9 cellular contexts compared by ENCODE assay signal in genomic region chr6:105900120-105900937, GRCh38.
DNase-seq lines count a peak whose midpoint lies in the region; TF ChIP-seq lines count a peak whose summit lies in the region.
"Had no signal": no experiment of that assay in that cellular context is flagged by ENCODE, and none has a peak within 500 bp of the region (broad histone marks: within the 10 kb centered on the region; RNA-seq: fewer than 3 reads in every experiment).

No MANE protein-coding gene starts in this region.

- 91% methylated on average over 12 of the region's 13 CpGs for WGBS in mammary epithelial cell (ENCODE audit: low coverage, missing lambda C conversion rate)

- no peak overlapping the region for H3K9ac ChIP-seq in mammary epithelial cell (ENCODE audit: insufficient read depth, low read length)

- H3K4me2 ChIP-seq in mammary epithelial cell (ENCODE audit: insufficient read depth, low read depth, low read length) = no peak overlapping the region

- H3K36me3 ChIP-seq in mammary epithelial cell (ENCODE audit: insufficient read depth, low read length) = no peaks in the 10 kb centered on the region

- no peak overlapping the region for H3K27ac Mint-ChIP-seq in MCF 10A (ENCODE audit: low read depth, unreplicated experiment)
- peak overlapping the region; percentile 90 for H3K27ac Mint-ChIP-seq in activated CD4-positive, alpha-beta memory T cell treated with anti-CD3 and anti-CD28 coated beads for 36 hours
- H3K27ac Mint-ChIP-seq in stimulated activated naive CD8-positive, alpha-beta T cell treated with anti-CD3 and anti-CD28 coated beads, Interleukin-15, Interleukin-2, amounts not matched to agents 100 ng/mL and 50 ng/mL, for 24 hours = peak overlapping the region; percentile 47

- H3K4me3 Mint-ChIP-seq in MCF 10A (ENCODE audit: unreplicated experiment) = no peak overlapping the region
- H3K4me3 Mint-ChIP-seq in activated CD4-positive, alpha-beta memory T cell treated with anti-CD3 and anti-CD28 coated beads for 36 hours = peak overlapping the region; percentile 48
- peak overlapping the region; percentile 51 for H3K4me3 Mint-ChIP-seq in stimulated activated naive CD8-positive, alpha-beta T cell treated with anti-CD3 and anti-CD28 coated beads, Interleukin-15, Interleukin-2, amounts not matched to agents 100 ng/mL and 50 ng/mL, for 24 hours

- no TSS peak for BruUV-seq in mammary epithelial cell (replicated peaks; lab: Mats Ljungman, UMichigan)
- BruUV-seq in MCF 10A (replicated peaks; lab: Mats Ljungman, UMichigan) = no TSS peak

- no peaks in the 10 kb centered on the region for H3K79me2 ChIP-seq in mammary epithelial cell (ENCODE audit: insufficient read depth, low read length)

- no peaks in the 10 kb centered on the region for H3K27me3 Mint-ChIP-seq in MCF 10A (ENCODE audit: insufficient read depth, unreplicated experiment)
- H3K27me3 Mint-ChIP-seq in activated CD4-positive, alpha-beta memory T cell treated with anti-CD3 and anti-CD28 coated beads for 36 hours = peaks cover 2% of the 10 kb centered on the region
- H3K27me3 Mint-ChIP-seq in stimulated activated naive CD8-positive, alpha-beta T cell treated with anti-CD3 and anti-CD28 coated beads, Interleukin-15, Interleukin-2, amounts not matched to agents 100 ng/mL and 50 ng/mL, for 24 hours = no peaks in the 10 kb centered on the region

- in situ Hi-C loops in mammary epithelial cell (cut with MboI; ENCODE audit: low sequenced_read_pairs in 2 of 2) = no loop called here

- H3K4me1 ChIP-seq in mammary epithelial cell (ENCODE audit: insufficient read depth, low read length) = peaks cover 12% of the 10 kb centered on the region

- POLR2A ChIA-PET in MCF 10A (lab: Yijun Ruan, JAX) = no interaction called here
- POLR2A ChIA-PET in activated CD4-positive, alpha-beta memory T cell treated with anti-CD3 and anti-CD28 coated beads for 36 hours (lab: Charles Lee) = interaction anchor here (0.6 to 2.7 kb wide), 15 partner anchors 18 to 286 kb away, joined by 3 to 13 read pairs (median 4); no protein-coding TSS in a partner anchor

- TF ChIP-seq CTCF in mammary epithelial cell (conservative IDR thresholded peaks at IDR 0.05 in 1 of 2, IDR thresholded peaks at IDR 0.05 in 1 of 2; ENCODE audit: extremely low read depth in 1 of 2, insufficient read depth in 1 of 2, low read depth in 1 of 2, low read length in 2 of 2) (no peak), MCF 10A (IDR thresholded peaks at IDR 0.05; ENCODE audit: unreplicated experiment) (no peak)

- dilution Hi-C loops in mammary epithelial cell (cut with HindIII; ENCODE audit: low sequenced_read_pairs) = no loop called here

- no peaks in the 10 kb centered on the region for H3K36me3 Mint-ChIP-seq in MCF 10A (ENCODE audit: insufficient read depth, unreplicated experiment)
- no peaks in the 10 kb centered on the region for H3K36me3 Mint-ChIP-seq in activated CD4-positive, alpha-beta memory T cell treated with anti-CD3 and anti-CD28 coated beads for 36 hours
- H3K36me3 Mint-ChIP-seq in stimulated activated naive CD8-positive, alpha-beta T cell treated with anti-CD3 and anti-CD28 coated beads, Interleukin-15, Interleukin-2, amounts not matched to agents 100 ng/mL and 50 ng/mL, for 24 hours (ENCODE audit: low read depth) = no peaks in the 10 kb centered on the region

- no peaks in the 10 kb centered on the region for H3K27me3 ChIP-seq in mammary epithelial cell (ENCODE audit: insufficient read depth, low read length)

- H3K4me1 Mint-ChIP-seq in MCF 10A (ENCODE audit: insufficient read depth, unreplicated experiment) = no peaks in the 10 kb centered on the region
- H3K4me1 Mint-ChIP-seq in activated CD4-positive, alpha-beta memory T cell treated with anti-CD3 and anti-CD28 coated beads for 36 hours (ENCODE audit: low read depth) = peaks cover 14% of the 10 kb centered on the region
- H3K4me1 Mint-ChIP-seq in stimulated activated naive CD8-positive, alpha-beta T cell treated with anti-CD3 and anti-CD28 coated beads, Interleukin-15, Interleukin-2, amounts not matched to agents 100 ng/mL and 50 ng/mL, for 24 hours (ENCODE audit: low read depth) = peaks cover 22% of the 10 kb centered on the region

- peak; percentile 71 for DNase-seq in mammary epithelial cell
- no peak for DNase-seq in MCF 10A (ENCODE audit: unreplicated experiment)
- peak; percentile 40 for DNase-seq in activated CD4-positive, alpha-beta memory T cell treated with anti-CD3 and anti-CD28 coated beads for 36 hours
- DNase-seq in fibroblast of the conjunctiva (ENCODE audit: low read depth) = peak; percentile 52
- no peak for DNase-seq in iPS-NIHi11 (ENCODE audit: low spot score)
- no peak for DNase-seq in cortex of kidney (lab: John Stamatoyannopoulos, UW)
- DNase-seq in NCI-H2227 (lab: John Stamatoyannopoulos, UW; ENCODE audit: unreplicated experiment) = no peak
- DNase-seq: left cardiac atrium had no signal

- no peak overlapping the region for H3K4me3 ChIP-seq in mammary epithelial cell (replicated peaks in 1 of 3; ENCODE audit: insufficient read depth in 1 of 3, low read depth in 2 of 3, low read length in 3 of 3)

- intact Hi-C loops in mammary epithelial cell (cut with micrococcal nuclease) = no loop called here
- intact Hi-C loops in MCF 10A (cut with micrococcal nuclease) = no loop called here
- intact Hi-C loops in activated CD4-positive, alpha-beta memory T cell treated with anti-CD3 and anti-CD28 coated beads for 36 hours (cut with micrococcal nuclease) = loop anchor here (1.0 to 10.0 kb wide), 12 partner anchors 20 to 416 kb away; no protein-coding TSS in a partner anchor

- CTCF ChIA-PET in mammary epithelial cell (lab: Charles Lee; ENCODE audit: low non-redundant PET) (no interaction called here), MCF 10A (lab: Yijun Ruan, JAX) (interaction anchor here (0.7 kb wide), 1 partner anchor 468 kb away, joined by 3 read pairs; no protein-coding TSS in a partner anchor)
- CTCF ChIA-PET in activated CD4-positive, alpha-beta memory T cell treated with anti-CD3 and anti-CD28 coated beads for 36 hours (lab: Charles Lee) = interaction anchor here (1.0 to 2.0 kb wide), 4 partner anchors 82 to 498 kb away, joined by 3 to 4 read pairs (median 4); partner anchors contain the start of gene PREP

- H3K27ac ChIP-seq in mammary epithelial cell (ENCODE audit: insufficient read depth, low read depth, low read length) = no peak overlapping the region

- H4K20me1 ChIP-seq in mammary epithelial cell (ENCODE audit: insufficient read depth, low read length) = no peaks in the 10 kb centered on the region

- no peaks in the 10 kb centered on the region for H3K9me3 ChIP-seq in mammary epithelial cell (replicated peaks; ENCODE audit: insufficient read depth, low read length)

- no peak overlapping the region for H2AFZ ChIP-seq in mammary epithelial cell (ENCODE audit: low read depth, low read length)

- H3K9me3 Mint-ChIP-seq in MCF 10A (ENCODE audit: unreplicated experiment) = no peaks in the 10 kb centered on the region
- no peaks in the 10 kb centered on the region for H3K9me3 Mint-ChIP-seq in activated CD4-positive, alpha-beta memory T cell treated with anti-CD3 and anti-CD28 coated beads for 36 hours
- H3K9me3 Mint-ChIP-seq in stimulated activated naive CD8-positive, alpha-beta T cell treated with anti-CD3 and anti-CD28 coated beads, Interleukin-15, Interleukin-2, amounts not matched to agents 100 ng/mL and 50 ng/mL, for 24 hours = no peaks in the 10 kb centered on the region

Comparison
In these comparisons a context has a peak if more than half of its experiments do, and no peak if none do; other contexts are left out.
1. DNase-seq: peak in mammary epithelial cell (single experiment), activated CD4-positive, alpha-beta memory T cell treated with anti-CD3 and anti-CD28 coated beads for 36 hours (single experiment) and fibroblast of the conjunctiva (single experiment); none in MCF 10A (single experiment), iPS-NIHi11 (single experiment), cortex of kidney (single experiment) and NCI-H2227 (single experiment).